Comparison of ENCODE assay signal across 2 cellular contexts in the genomic region with DNA sequence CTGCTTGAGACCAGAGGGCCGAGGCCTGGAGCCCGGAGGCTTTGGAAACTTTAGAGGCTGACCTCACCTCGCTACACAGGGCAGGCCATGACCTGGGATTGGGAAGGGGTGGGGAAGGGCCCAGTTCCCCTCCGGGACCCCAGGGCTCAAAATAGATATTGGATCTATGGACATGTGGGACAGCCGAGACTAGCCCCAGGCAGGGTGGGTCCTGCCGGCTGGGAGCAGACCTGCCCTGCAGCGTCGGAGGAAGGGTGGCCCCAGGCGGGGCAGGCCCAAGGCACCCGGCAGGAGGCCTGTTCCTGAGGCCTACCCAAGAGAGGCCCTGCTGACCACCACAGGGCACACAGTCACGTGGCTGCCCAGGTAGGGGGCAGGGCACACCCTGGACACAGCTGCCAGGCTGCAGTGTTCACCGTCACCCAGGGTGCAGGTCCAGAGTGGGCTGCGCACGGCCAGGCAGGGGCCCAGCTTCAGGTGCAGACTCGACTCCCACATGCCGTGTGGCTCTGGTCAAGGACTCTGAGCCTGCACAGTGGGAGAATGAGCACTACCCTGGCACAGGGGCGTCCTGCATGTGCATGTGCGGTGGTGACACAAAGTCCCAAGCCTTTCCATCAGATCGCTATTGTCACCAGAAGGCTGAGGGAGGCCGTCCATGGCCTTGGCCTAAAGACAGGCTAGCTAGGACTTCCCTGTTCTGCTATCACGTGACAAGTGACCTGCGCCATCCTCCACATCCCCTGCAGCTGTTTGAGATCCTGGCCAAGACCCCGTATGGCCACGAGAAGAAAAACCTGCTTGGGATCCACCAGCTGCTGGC.
TF ChIP-seq lines count a peak whose summit lies in the region.

No MANE protein-coding gene starts in this region.

TF ChIP-seq in IMR-90, 13 proteins besides CTCF, POLR2A, EP300 and RAD21:
- TF ChIP-seq RFX5 (IDR thresholded peaks at IDR 0.05; ENCODE audit: low read depth, low read length) (no peak), MAFK (IDR thresholded peaks at IDR 0.05; ENCODE audit: low read depth, low read length) (no peak), BHLHE40 (IDR thresholded peaks at IDR 0.05; ENCODE audit: low read depth, low read length) (no peak), SMC3 (IDR thresholded peaks at IDR 0.05; ENCODE audit: low read depth, low read length) (no peak)
- TF ChIP-seq, protein P1, sequence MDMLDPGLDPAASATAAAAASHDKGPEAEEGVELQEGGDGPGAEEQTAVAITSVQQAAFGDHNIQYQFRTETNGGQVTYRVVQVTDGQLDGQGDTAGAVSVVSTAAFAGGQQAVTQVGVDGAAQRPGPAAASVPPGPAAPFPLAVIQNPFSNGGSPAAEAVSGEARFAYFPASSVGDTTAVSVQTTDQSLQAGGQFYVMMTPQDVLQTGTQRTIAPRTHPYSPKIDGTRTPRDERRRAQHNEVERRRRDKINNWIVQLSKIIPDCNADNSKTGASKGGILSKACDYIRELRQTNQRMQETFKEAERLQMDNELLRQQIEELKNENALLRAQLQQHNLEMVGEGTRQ (IDR thresholded peaks at IDR 0.05; ENCODE audit: low read depth, low read length), result no peak
TF ChIP-seq in IMR-90: peak in this region for 0.

TF ChIP-seq in H1, 55 proteins besides CTCF, POLR2A, EP300 and RAD21:
- TF ChIP-seq CREB1 (IDR thresholded peaks at IDR 0.05) (no peak), NANOG (IDR thresholded peaks at IDR 0.05; ENCODE audit: insufficient read depth, low read depth, low read length, poor library complexity, severe bottlenecking) (no peak), GABPA (IDR thresholded peaks at IDR 0.05; ENCODE audit: borderline replicate concordance, insufficient read depth, low read length) (no peak), EGR1 (IDR thresholded peaks at IDR 0.05; ENCODE audit: borderline replicate concordance, low read depth, low read length) (no peak), ZNF274 (IDR thresholded peaks at IDR 0.05; ENCODE audit: borderline replicate concordance, extremely low read depth, low read length) (no peak), CHD1 (IDR thresholded peaks at IDR 0.05; ENCODE audit: low read depth, low read length) (no peak), SRF (IDR thresholded peaks at IDR 0.05; ENCODE audit: low read depth, low read length) (no peak), CTBP2 (IDR thresholded peaks at IDR 0.05; ENCODE audit: borderline replicate concordance, insufficient read depth, insufficient read length, low read length) (no peak), PHF8 (conservative IDR thresholded peaks at IDR 0.05; ENCODE audit: low read depth, low read length) (no peak), HDAC2 (IDR thresholded peaks at IDR 0.05; ENCODE audit: borderline replicate concordance in 1 of 2, low read depth in 2 of 2, low read length in 2 of 2) (no peak), HDAC6 (IDR thresholded peaks at IDR 0.05; ENCODE audit: low read depth, low read length) (no peak), RBBP5 (IDR thresholded peaks at IDR 0.05; ENCODE audit: borderline replicate concordance, low read depth, low read length) (no peak), BACH1 (IDR thresholded peaks at IDR 0.05; ENCODE audit: low read length) (no peak), SIN3A (conservative IDR thresholded peaks at IDR 0.05 in 1 of 2, IDR thresholded peaks at IDR 0.05 in 1 of 2; ENCODE audit: low read depth in 1 of 2, low read length in 2 of 2) (no peak)
- TF ChIP-seq, protein P1 (IDR thresholded peaks at IDR 0.05; ENCODE audit: low read length), result no peak
